In the genomic region with DNA sequence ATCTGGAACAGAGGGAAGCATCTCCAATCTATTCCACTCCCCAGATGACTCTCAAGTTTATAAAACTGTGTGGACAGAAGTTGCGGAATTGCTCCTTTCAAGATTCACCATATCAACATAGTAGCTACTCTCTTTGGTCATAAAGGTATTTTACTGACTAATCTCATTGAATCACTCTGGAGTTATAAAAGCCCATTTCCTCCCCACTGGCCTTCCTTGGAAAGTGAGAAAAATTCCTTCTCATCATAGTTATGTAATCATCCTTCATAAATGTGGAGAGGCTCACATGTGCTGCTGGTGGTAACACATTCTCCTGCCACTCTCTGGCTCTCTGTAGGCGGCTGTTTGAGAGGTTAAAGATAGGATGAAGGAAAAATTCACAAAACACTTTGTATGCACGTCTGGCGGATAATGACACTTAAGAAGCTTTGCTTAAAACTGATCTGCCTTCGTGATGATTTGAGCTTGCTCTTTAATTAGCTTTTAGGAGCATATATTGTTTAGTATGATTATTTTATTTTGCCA, we compare ENCODE assay signal across 19 cellular contexts.
A peak's percentile ranks its signal among the peaks of the same experiment; 100 is the strongest.
DNase-seq lines count a peak whose midpoint lies in the region; ATAC-seq, FAIRE-seq and TF ChIP-seq lines count a peak whose summit lies in the region.
"Had no signal": no experiment of that assay in that cellular context is flagged by ENCODE, and none has a peak within 500 bp of the region (broad histone marks: within the 10 kb centered on the region; RNA-seq: fewer than 3 reads in every experiment).

No MANE protein-coding gene starts in this region.

- peaks cover under 1% of the 10 kb centered on the region for H3K4me1 ChIP-seq in foreskin keratinocyte
- H3K4me1 ChIP-seq: BE2C, Peyer's patch had no signal

- no peak overlapping the region for H3K27ac ChIP-seq in foreskin keratinocyte
- H3K27ac ChIP-seq: Peyer's patch had no signal

- peak; percentile 27 for ATAC-seq in foreskin keratinocyte
- ATAC-seq: GM12878 had no signal

- TF ChIP-seq CTCF in foreskin keratinocyte (conservative IDR thresholded peaks at IDR 0.05), result no peak

- no peak for FAIRE-seq in RCC 7860 (lab: Jason Lieb, UNC)
- FAIRE-seq: A204.1, GM12878, H54 had no signal

- peak; percentile 17 for DNase-seq in Daoy (ENCODE audit: low read depth)
- DNase-seq in RCC 7860 (ENCODE audit: low spot score), result peak; percentile 24
- peak; percentile 47 to 64 for DNase-seq in foreskin keratinocyte
- DNase-seq in putamen (ENCODE audit: low spot score), result peak; percentile 69
- DNase-seq in NCI-H1694 treated with DMSO at 0.1 percent for 48 hours (lab: John Stamatoyannopoulos, UW), result no peak
- DNase-seq in NCI-H187 (lab: John Stamatoyannopoulos, UW), result no peak
- DNase-seq in NCI-H2081 (lab: John Stamatoyannopoulos, UW), result no peak
- DNase-seq: BE2C, DMS79, NCI-H1930, NCI-H2227 treated with DMSO at 0.1 percent for 48 hours, NCI-H510A treated with DMSO at 0.1 percent for 48 hours, NCI-H774, Peyer's patch, SHP77, SW 1271 had no signal

- no peaks in the 10 kb centered on the region for H3K27me3 ChIP-seq in foreskin keratinocyte
- H3K27me3 ChIP-seq: BE2C, Peyer's patch had no signal

Comparison
In these comparisons a context has a peak if more than half of its experiments do, and no peak if none do; other contexts are left out.
1. DNase-seq: peak in Daoy (single experiment), RCC 7860 (single experiment), foreskin keratinocyte (2 of 2) and putamen (single experiment); none in NCI-H1694 treated with DMSO at 0.1 percent for 48 hours (single experiment), NCI-H187 (0 of 2) and NCI-H2081 (0 of 2).